17 cellular contexts compared by ENCODE assay signal in genomic region chr17:27563532-27563931, GRCh38.
DNase-seq lines count a peak whose midpoint lies in the region; ATAC-seq and TF ChIP-seq lines count a peak whose summit lies in the region.
"Had no signal": no experiment of that assay in that cellular context is flagged by ENCODE, and none has a peak within 500 bp of the region (broad histone marks: within the 10 kb centered on the region; RNA-seq: fewer than 3 reads in every experiment).

No MANE protein-coding gene starts in this region.

- no peaks in the 10 kb centered on the region for H4K20me1 ChIP-seq in BLaER1

- no peaks in the 10 kb centered on the region for H3K9me3 Mint-ChIP-seq in CD8-positive, alpha-beta T cell
- H3K9me3 Mint-ChIP-seq in activated T-helper 2 cell treated with anti-CD3 and anti-CD28 coated beads, Interferon-gamma antibody, Interleukin-2, Interleukin-4, amounts not matched to agents 10 μg/mL and 5 μg/mL and 100 μg/mL, durations not matched to agents 14 hours and 24 hours and 36 hours = no peaks in the 10 kb centered on the region
- no peaks in the 10 kb centered on the region for H3K9me3 Mint-ChIP-seq in nephron
- H3K9me3 Mint-ChIP-seq: mesothelial cell of epicardium had no signal

- peaks cover 4% of the 10 kb centered on the region; the same call in 1 of the 2 replicates for H3K36me3 ChIP-seq in BLaER1
- no peaks in the 10 kb centered on the region for H3K36me3 ChIP-seq in CD8-positive, alpha-beta T cell (ENCODE audit: insufficient read depth, low read length)
- H3K36me3 ChIP-seq: vagina had no signal

- POLR2A ChIA-PET in CD8-positive, alpha-beta T cell (lab: Charles Lee) = interaction anchor here (0.6 kb wide), 1 partner anchor 269 kb away, joined by 3 read pairs; the partner anchor contains the start of gene WSB1

- H3K9ac ChIP-seq in BLaER1 = no peak overlapping the region

- no peak for ATAC-seq in CD8-positive, alpha-beta T cell
- no peak for ATAC-seq in GM21619 (IDR thresholded peaks at IDR 0.05; ENCODE audit: unreplicated experiment)
- ATAC-seq: SK-N-SH treated with all-trans-retinoic acid at 6 μM for 48 hours had no signal

- no peak overlapping the region for H3K4me3 Mint-ChIP-seq in CD8-positive, alpha-beta T cell
- no peak overlapping the region for H3K4me3 Mint-ChIP-seq in activated T-helper 2 cell treated with anti-CD3 and anti-CD28 coated beads, Interferon-gamma antibody, Interleukin-2, Interleukin-4, amounts not matched to agents 10 μg/mL and 5 μg/mL and 100 μg/mL, durations not matched to agents 14 hours and 24 hours and 36 hours (ENCODE audit: low read depth)
- H3K4me3 Mint-ChIP-seq in nephron = no peak overlapping the region
- H3K4me3 Mint-ChIP-seq: endodermal cell, mesothelial cell of epicardium had no signal

- intact Hi-C loops in CD8-positive, alpha-beta T cell (cut with DNase I, micrococcal nuclease) = no loop called here
- intact Hi-C loops in activated T-helper 2 cell treated with anti-CD3 and anti-CD28 coated beads, Interferon-gamma antibody, Interleukin-2, Interleukin-4, amounts not matched to agents 10 μg/mL and 5 μg/mL and 100 μg/mL, durations not matched to agents 14 hours and 24 hours and 36 hours (cut with micrococcal nuclease) = no loop called here

- H3K36me3 Mint-ChIP-seq in CD8-positive, alpha-beta T cell = peaks cover 17% of the 10 kb centered on the region
- peaks cover 46% of the 10 kb centered on the region for H3K36me3 Mint-ChIP-seq in activated T-helper 2 cell treated with anti-CD3 and anti-CD28 coated beads, Interferon-gamma antibody, Interleukin-2, Interleukin-4, amounts not matched to agents 10 μg/mL and 5 μg/mL and 100 μg/mL, durations not matched to agents 14 hours and 24 hours and 36 hours (ENCODE audit: low read depth)
- H3K36me3 Mint-ChIP-seq in nephron (ENCODE audit: low read depth) = no peaks in the 10 kb centered on the region
- H3K36me3 Mint-ChIP-seq: mesothelial cell of epicardium had no signal

- no peak for TF ChIP-seq CTCF in CD8-positive, alpha-beta T cell (IDR thresholded peaks at IDR 0.05)
- TF ChIP-seq CTCF in nephron (IDR thresholded peaks at IDR 0.05; ENCODE audit: unreplicated experiment in 3 of 3) = no peak

- H3K4me2 ChIP-seq in BLaER1 = peak overlapping the region; percentile 6; the same call in 1 of the 2 replicates

- peaks cover 16% of the 10 kb centered on the region for H3K4me1 Mint-ChIP-seq in CD8-positive, alpha-beta T cell (ENCODE audit: low read depth)
- H3K4me1 Mint-ChIP-seq in activated T-helper 2 cell treated with anti-CD3 and anti-CD28 coated beads, Interferon-gamma antibody, Interleukin-2, Interleukin-4, amounts not matched to agents 10 μg/mL and 5 μg/mL and 100 μg/mL, durations not matched to agents 14 hours and 24 hours and 36 hours (ENCODE audit: low read depth) = peaks cover 44% of the 10 kb centered on the region
- H3K4me1 Mint-ChIP-seq in nephron = peaks cover 53% of the 10 kb centered on the region

- no peak overlapping the region for H3K27ac ChIP-seq in BLaER1
- no peak overlapping the region for H3K27ac ChIP-seq in CD8-positive, alpha-beta T cell (ENCODE audit: low read depth, low read length)

- peaks cover 66% of the 10 kb centered on the region for H3K4me1 ChIP-seq in BLaER1
- H3K4me1 ChIP-seq in CD8-positive, alpha-beta T cell (ENCODE audit: insufficient read depth, low read length) = no peaks in the 10 kb centered on the region

- H3K9me3 ChIP-seq in BLaER1 = peaks cover 12% of the 10 kb centered on the region
- no peaks in the 10 kb centered on the region for H3K9me3 ChIP-seq in CD8-positive, alpha-beta T cell (ENCODE audit: low read length)
- H3K9me3 ChIP-seq: vagina had no signal

- H3K27me3 Mint-ChIP-seq in CD8-positive, alpha-beta T cell (ENCODE audit: low read depth) = no peaks in the 10 kb centered on the region
- H3K27me3 Mint-ChIP-seq in activated T-helper 2 cell treated with anti-CD3 and anti-CD28 coated beads, Interferon-gamma antibody, Interleukin-2, Interleukin-4, amounts not matched to agents 10 μg/mL and 5 μg/mL and 100 μg/mL, durations not matched to agents 14 hours and 24 hours and 36 hours (ENCODE audit: low read depth) = no peaks in the 10 kb centered on the region
- H3K27me3 Mint-ChIP-seq in nephron (ENCODE audit: low read depth) = no peaks in the 10 kb centered on the region

- H3K27me3 ChIP-seq in BLaER1 = no peaks in the 10 kb centered on the region
- no peaks in the 10 kb centered on the region for H3K27me3 ChIP-seq in CD8-positive, alpha-beta T cell (ENCODE audit: insufficient read depth, low read length)
- H3K27me3 ChIP-seq: vagina had no signal

- H3K27ac Mint-ChIP-seq in CD8-positive, alpha-beta T cell = peak overlapping the region; percentile 76
- H3K27ac Mint-ChIP-seq in activated T-helper 2 cell treated with anti-CD3 and anti-CD28 coated beads, Interferon-gamma antibody, Interleukin-2, Interleukin-4, amounts not matched to agents 10 μg/mL and 5 μg/mL and 100 μg/mL, durations not matched to agents 14 hours and 24 hours and 36 hours = peak overlapping the region; percentile 42
- H3K27ac Mint-ChIP-seq in nephron = peak overlapping the region in 2 of 3 experiments; percentile 19 to 49
- H3K27ac Mint-ChIP-seq: endodermal cell, mesothelial cell of epicardium had no signal

- H3K4me3 ChIP-seq in BLaER1 = no peak overlapping the region
- no peak overlapping the region for H3K4me3 ChIP-seq in CD8-positive, alpha-beta T cell (ENCODE audit: low read depth, low read length)
- H3K4me3 ChIP-seq: vagina had no signal

- no peak for DNase-seq in CD8-positive, alpha-beta T cell
- no peak for DNase-seq in activated T-helper 2 cell treated with anti-CD3 and anti-CD28 coated beads, Interferon-gamma antibody, Interleukin-2, Interleukin-4, amounts not matched to agents 10 μg/mL and 5 μg/mL and 100 μg/mL, durations not matched to agents 14 hours and 24 hours and 36 hours (ENCODE audit: low spot score)
- DNase-seq in OCI-M2 (lab: John Stamatoyannopoulos, UW; ENCODE audit: unreplicated experiment) (no peak), A172 (ENCODE audit: low spot score) (no peak)
- DNase-seq: aorta; endodermal cell; H7; hippocampal formation; KG1; NCI-H2081; stimulated activated naive CD4-positive, alpha-beta T cell had no signal

- CTCF ChIA-PET in CD8-positive, alpha-beta T cell (lab: Charles Lee) = interaction anchor here (1.0 to 2.3 kb wide), 3 partner anchors 36 to 230 kb away, joined by 3 to 7 read pairs (median 5); no protein-coding TSS in a partner anchor
